In genomic region chr22:42612336-42612735, GRCh38 we compare ENCODE assay signal across 10 cellular contexts. TPM values are rescaled to one million over a fixed set of nuclear protein-coding genes. Genes with fewer than 3 reads are reported as not detected.
A peak's percentile ranks its signal among the peaks of the same experiment; 100 is the strongest.
DNase-seq lines count a peak whose midpoint lies in the region; ATAC-seq, FAIRE-seq and TF ChIP-seq lines count a peak whose summit lies in the region.
"Had no signal": no experiment of that assay in that cellular context is flagged by ENCODE, and none has a peak within 500 bp of the region (broad histone marks: within the 10 kb centered on the region; RNA-seq: fewer than 3 reads in every experiment).

No MANE protein-coding gene starts in this region.

- H4K20me1 ChIP-seq in MM.1S (ENCODE audit: insufficient read depth, low read length) = peaks cover 18% of the 10 kb centered on the region
- peaks cover 11 to 19% of the 10 kb centered on the region in 2 experiments for H4K20me1 ChIP-seq in H1 (replicated peaks in 1 of 2; ENCODE audit: control insufficient read depth in 1 of 2, insufficient read depth in 2 of 2, low read length in 2 of 2)

- peaks cover 65% of the 10 kb centered on the region for H3K4me1 ChIP-seq in CD4-positive, alpha-beta memory T cell (ENCODE audit: insufficient read depth, low read length)
- H3K4me1 ChIP-seq in MM.1S (ENCODE audit: low read length) (peaks cover 8% of the 10 kb centered on the region), H1 (replicated peaks in 1 of 4; ENCODE audit: control insufficient read depth in 3 of 4, insufficient read depth in 4 of 4, low read length in 3 of 4) (peaks cover 8 to 9% (median 8%) of the 10 kb centered on the region in 4 experiments)

- H3K4ac ChIP-seq in H1 (replicated peaks; ENCODE audit: insufficient read length, low read depth, low read length) = no peak overlapping the region

- peaks cover 17% of the 10 kb centered on the region for H3K79me1 ChIP-seq in H1 (ENCODE audit: low read depth, low read length)

- no peaks in the 10 kb centered on the region for H3K9me2 ChIP-seq in MM.1S (replicated peaks; ENCODE audit: insufficient read depth, low read length)

- H2AFZ ChIP-seq in MM.1S (ENCODE audit: low read length) = no peak overlapping the region
- no peak overlapping the region for H2AFZ ChIP-seq in H1 (ENCODE audit: low read length)

- CTCF ChIA-PET in CD4-positive, alpha-beta memory T cell (lab: Charles Lee; ENCODE audit: partially characterized antibody) = interaction anchor here (1.2 kb wide), 1 partner anchor 31 kb away, joined by 3 read pairs; no protein-coding TSS in a partner anchor
- CTCF ChIA-PET in H1 (lab: Charles Lee; ENCODE audit: partially characterized antibody) = interaction anchor here (1.2 to 1.9 kb wide), 2 partner anchors 27 to 50 kb away, joined by 3 to 5 read pairs; no protein-coding TSS in a partner anchor

- H3K27me3 Mint-ChIP-seq in CD4-positive, alpha-beta memory T cell = no peaks in the 10 kb centered on the region
- no peaks in the 10 kb centered on the region for H3K27me3 Mint-ChIP-seq in progenitor cell of endocrine pancreas

- H3F3A ChIP-seq in MM.1S (ENCODE audit: insufficient read depth, low read length) = peaks cover 16% of the 10 kb centered on the region

- no peak for FAIRE-seq in H1 (lab: Jason Lieb, UNC)

- H2BK12ac ChIP-seq in H1 (ENCODE audit: low read depth, low read length) = no peak overlapping the region

- no peak overlapping the region for H4K5ac ChIP-seq in H1 (ENCODE audit: insufficient read length, low read depth, low read length)

- no peaks in the 10 kb centered on the region for H3K9me3 ChIP-seq in CD4-positive, alpha-beta memory T cell (ENCODE audit: control insufficient read depth in 1 of 2, low read length in 2 of 2)
- H3K9me3 ChIP-seq in MM.1S (replicated peaks; ENCODE audit: insufficient read depth, low read length) (no peaks in the 10 kb centered on the region), H1 (ENCODE audit: insufficient read depth in 2 of 2, low read depth in 1 of 2, low read length in 1 of 2) (peaks cover 0 to under 1% of the 10 kb centered on the region in 2 experiments; a peak in 1 of 4 replicates)

- no peak overlapping the region for H3K23ac ChIP-seq in H1 (ENCODE audit: insufficient read length)

- DNase-seq in CD4-positive, alpha-beta memory T cell = no peak
- DNase-seq in MM.1S (no peak), H1 (ENCODE audit: low read depth in 1 of 2, low spot score in 2 of 2) (no peak), progenitor cell of endocrine pancreas (ENCODE audit: low spot score, unreplicated experiment) (no peak), NCI-H2081 (lab: John Stamatoyannopoulos, UW) (no peak)
- no peak for DNase-seq in activated effector memory CD4-positive, alpha-beta T cell treated with anti-CD3 and anti-CD28 coated beads, Interleukin-2, amount 50 U/mL, for 16 hours
- DNase-seq: DMS79 treated with DMSO at 0.1 percent for 48 hours had no signal

- no peak overlapping the region for H3K18ac ChIP-seq in H1 (ENCODE audit: extremely low read depth, low read length)

- H3K36me3 Mint-ChIP-seq in CD4-positive, alpha-beta memory T cell = peaks cover 8 to 46% of the 10 kb centered on the region in 2 donors
- H3K36me3 Mint-ChIP-seq in progenitor cell of endocrine pancreas (ENCODE audit: insufficient read depth) = peaks cover 18% of the 10 kb centered on the region

- H4K91ac ChIP-seq in H1 (replicated peaks; ENCODE audit: insufficient read length, low read length) = no peak overlapping the region

- H3K14ac ChIP-seq in H1 (ENCODE audit: insufficient read length) = no peak overlapping the region

- TF ChIP-seq CTCF in MM.1S (IDR thresholded peaks at IDR 0.05; ENCODE audit: low read length) (no peak), H1 (IDR thresholded peaks at IDR 0.05; ENCODE audit: control extremely low read depth in 1 of 3, insufficient read depth in 1 of 3, low read depth in 1 of 3, low read length in 3 of 3) (no peak), progenitor cell of endocrine pancreas (IDR thresholded peaks at IDR 0.05; ENCODE audit: unreplicated experiment) (no peak)

- no peak overlapping the region for H2BK15ac ChIP-seq in H1 (ENCODE audit: low read length)

- intact Hi-C loops in CD4-positive, alpha-beta memory T cell (cut with micrococcal nuclease) = loop anchor here (10.0 kb wide), 3 partner anchors 402 to 538 kb away; partner anchors contain the start of genes NAGA, PACSIN2, PHETA2 and SMDT1

- no peak overlapping the region for H2BK120ac ChIP-seq in H1 (replicated peaks; ENCODE audit: low read depth, low read length)

- peaks cover 6% of the 10 kb centered on the region; the same call in 1 of the 2 replicates for H3K23me2 ChIP-seq in H1 (ENCODE audit: low read depth, low read length)

- POLR2A ChIA-PET in CD4-positive, alpha-beta memory T cell (lab: Charles Lee; ENCODE audit: partially characterized antibody) = no interaction called here
- POLR2A ChIA-PET in H1 (lab: Charles Lee; ENCODE audit: partially characterized antibody) = interaction anchor here (1.8 to 13.9 kb wide), 3 partner anchors 13 to 44 kb away, joined by 9 to 399 read pairs (median 85); no protein-coding TSS in a partner anchor

- TF ChIP-seq POLR2A in H1 (IDR thresholded peaks at IDR 0.05; ENCODE audit: control extremely low read depth in 1 of 2, low read depth in 2 of 2, low read length in 2 of 2) = no peak

- H4K8ac ChIP-seq in H1 (ENCODE audit: extremely low read depth, insufficient read depth, low read length) = no peak overlapping the region

- H3K79me2 ChIP-seq in MM.1S (ENCODE audit: low read length) = peaks cover 70% of the 10 kb centered on the region
- peaks cover 41 to 64% of the 10 kb centered on the region in 2 experiments for H3K79me2 ChIP-seq in H1 (ENCODE audit: control insufficient read depth in 1 of 2, insufficient read depth in 2 of 2, low read length in 2 of 2)

- peaks cover 9% of the 10 kb centered on the region for H3K36me3 ChIP-seq in CD4-positive, alpha-beta memory T cell (ENCODE audit: insufficient read depth, low read length)
- H3K36me3 ChIP-seq in MM.1S (replicated peaks; ENCODE audit: insufficient read depth, low read length) (no peaks in the 10 kb centered on the region; the same call in 1 of the 2 replicates), H1 (ENCODE audit: control insufficient read depth in 2 of 4, insufficient read depth in 4 of 4, low read length in 3 of 4) (peaks cover 0 to 7% (median 2%) of the 10 kb centered on the region in 4 experiments; a peak in 4 of 8 replicates)

- H3K4me2 ChIP-seq in MM.1S (ENCODE audit: low read depth, low read length) = 0 out of 2 replicates have a peak overlapping the region, but pooled peaks have one; percentile 80
- H3K4me2 ChIP-seq in H1 (ENCODE audit: insufficient read depth in 1 of 2, low read depth in 2 of 2, low read length in 2 of 2) = peak overlapping the region; percentile 34 to 91; a peak in 2 of 4 replicates

- no peak for TF ChIP-seq RAD21 in H1 (IDR thresholded peaks at IDR 0.05 in 1 of 2, conservative IDR thresholded peaks at IDR 0.05 in 1 of 2; ENCODE audit: low read depth in 2 of 2, low read length in 2 of 2)

- no peaks in the 10 kb centered on the region for H3K27me3 ChIP-seq in CD4-positive, alpha-beta memory T cell (ENCODE audit: insufficient read depth, low read length)
- H3K27me3 ChIP-seq in MM.1S (replicated peaks; ENCODE audit: insufficient read depth, low read length) (no peaks in the 10 kb centered on the region), H1 (replicated peaks in 1 of 4; ENCODE audit: control insufficient read depth in 3 of 4, extremely low read depth in 1 of 4, insufficient read depth in 3 of 4, low read length in 3 of 4) (no peaks in the 10 kb centered on the region)

- H2AK5ac ChIP-seq in H1 (ENCODE audit: low read depth, low read length) = no peak overlapping the region

- ATAC-seq in GM18520 (IDR thresholded peaks at IDR 0.05; ENCODE audit: unreplicated experiment) = no peak
- ATAC-seq in HG02981 (IDR thresholded peaks at IDR 0.05; ENCODE audit: unreplicated experiment) = no peak

- H3K4me3 Mint-ChIP-seq in CD4-positive, alpha-beta memory T cell = peak overlapping the region in 7 of 8 donors; percentile 17 to 86 (median 55)
- peak overlapping the region; percentile 44 for H3K4me3 Mint-ChIP-seq in progenitor cell of endocrine pancreas (ENCODE audit: low read depth)

- H3K27ac Mint-ChIP-seq in CD4-positive, alpha-beta memory T cell = peak overlapping the region in 4 of 7 donors; percentile 57 to 100 (median 78)
- H3K27ac Mint-ChIP-seq in progenitor cell of endocrine pancreas = no peak overlapping the region

- no peak overlapping the region for H3K9ac ChIP-seq in MM.1S (ENCODE audit: low read length)
- H3K9ac ChIP-seq in H1 (replicated peaks in 1 of 4; ENCODE audit: extremely low read depth in 1 of 4, low read depth in 3 of 4, low read length in 3 of 4) = no peak overlapping the region

- H3K9me3 Mint-ChIP-seq in CD4-positive, alpha-beta memory T cell = peaks cover 0 to 5% (median 0%) of the 10 kb centered on the region in 8 donors
- no peaks in the 10 kb centered on the region for H3K9me3 Mint-ChIP-seq in progenitor cell of endocrine pancreas (ENCODE audit: low read depth)

- TF ChIP-seq EP300 in H1 (IDR thresholded peaks at IDR 0.05; ENCODE audit: borderline replicate concordance in 1 of 2, low read depth in 2 of 2, low read length in 2 of 2) = no peak

- H3K4me3 ChIP-seq in CD4-positive, alpha-beta memory T cell (ENCODE audit: low read length in 2 of 2) = no peak overlapping the region
- H3K4me3 ChIP-seq in MM.1S (ENCODE audit: low read length) (no peak overlapping the region), H1 (ENCODE audit: extremely low read depth in 1 of 4, insufficient read depth in 2 of 4, low read depth in 3 of 4, low read length in 4 of 4) (no peak overlapping the region)

- H2BK20ac ChIP-seq in H1 (ENCODE audit: low read length) = no peak overlapping the region

- H3K56ac ChIP-seq in H1 (replicated peaks; ENCODE audit: insufficient read length, low read depth, low read length) = no peak overlapping the region

- no peak overlapping the region for H2BK5ac ChIP-seq in H1 (ENCODE audit: low read depth, low read length)

- peaks cover 39 to 74% (median 55%) of the 10 kb centered on the region in 4 donors for H3K4me1 Mint-ChIP-seq in CD4-positive, alpha-beta memory T cell
- peaks cover 26% of the 10 kb centered on the region for H3K4me1 Mint-ChIP-seq in progenitor cell of endocrine pancreas (ENCODE audit: low read depth)

- H3K27ac ChIP-seq in CD4-positive, alpha-beta memory T cell (ENCODE audit: low read depth, low read length) = no peak overlapping the region
- no peak overlapping the region for H3K27ac ChIP-seq in MM.1S (ENCODE audit: low read length)
- no peak overlapping the region for H3K27ac ChIP-seq in H1 (ENCODE audit: low read depth, low read length)

- WGBS in H1 (ENCODE audit: extremely low coverage in 1 of 2, insufficient coverage in 1 of 2, insufficient read length in 1 of 2, insufficient replicate concordance in 2 of 2, low coverage in 1 of 2, low lambda C conversion rate in 2 of 2, missing lambda C conversion rate in 1 of 2), 2 experiments = 93% methylated on average over 11 of the region's 11 CpGs; no CpG with 5 or more reads in 1 of the 2 experiments

RNA-seq across cellular contexts. Expression of gene POLDIP3, which starts 2.3 kb away (rescaled TPM):
- 10 to 100 TPM; 80.6 to 82.3 TPM for total RNA-seq in CD4-positive, alpha-beta memory T cell
- polyA plus RNA-seq in CD4-positive, alpha-beta memory T cell = 10 to 100 TPM; 66.1 to 74.9 TPM
- 77.3 and 84.6 TPM in 2 replicates for total RNA-seq in H1 (2021; fragmentation: NEBNext Ultra II Directional; extraction: Animal tissue kit (Norgen Biotek cat#: 25700))
- polyA plus RNA-seq in H1 (2011; rRNA removed) = 43.5 and 44.7 TPM in 2 replicates
- polyA plus RNA-seq in H1 (2011; cell fraction: cytosol; rRNA removed) = 52.1 TPM
- polyA plus RNA-seq in H1 (2011; cell fraction: nucleus; rRNA removed) = 77.2 TPM
- polyA plus RNA-seq in H1 (2012, experiment 1 of 2) = 69.9 to 94.7 TPM (median 73.5 TPM) in 4 replicates
- 78.6 TPM for polyA plus RNA-seq in H1 (2012, experiment 2 of 2)
- polyA plus RNA-seq in H1 (2013, experiment 1 of 2) = 38.1 TPM
- polyA plus RNA-seq in H1 (2013, experiment 2 of 2) = 36.7 TPM
- 67.2 and 70.1 TPM in 2 replicates for polyA minus RNA-seq in H1 (2011; rRNA and poly(A)+ RNA removed)
- polyA minus RNA-seq in H1 (2011; cell fraction: cytosol; rRNA and poly(A)+ RNA removed) = 40.0 TPM
- polyA minus RNA-seq in H1 (2011; cell fraction: nucleus; rRNA and poly(A)+ RNA removed) = 36.9 TPM
- total RNA-seq in progenitor cell of endocrine pancreas = 77.5 and 82.4 TPM in 2 replicates

RNA-seq across cellular contexts. Expression of gene ATP5MGL, which starts 28.1 kb away (rescaled TPM):
- 1 to 10 TPM; 1.9 to 2.1 TPM for total RNA-seq in CD4-positive, alpha-beta memory T cell
- polyA plus RNA-seq in CD4-positive, alpha-beta memory T cell = under 1 TPM in 1 of 2 donors, not detected in 1; 0.78 TPM
- total RNA-seq in H1 (2021; fragmentation: NEBNext Ultra II Directional; extraction: Animal tissue kit (Norgen Biotek cat#: 25700)) = 0.52 and 0.84 TPM in 2 replicates
- 0.12 TPM in 1 of 2 replicates, not detected in the other for polyA plus RNA-seq in H1 (2011; rRNA removed)
- not detected for polyA plus RNA-seq in H1 (2011; cell fraction: cytosol; rRNA removed)
- not detected for polyA plus RNA-seq in H1 (2011; cell fraction: nucleus; rRNA removed)
- not detected in 4 replicates for polyA plus RNA-seq in H1 (2012, experiment 1 of 2)
- polyA plus RNA-seq in H1 (2012, experiment 2 of 2) = not detected
- not detected for polyA plus RNA-seq in H1 (2013, experiment 1 of 2)
- polyA plus RNA-seq in H1 (2013, experiment 2 of 2) = 0.15 TPM
- 0.49 and 0.50 TPM in 2 replicates for polyA minus RNA-seq in H1 (2011; rRNA and poly(A)+ RNA removed)
- 1.5 TPM for polyA minus RNA-seq in H1 (2011; cell fraction: cytosol; rRNA and poly(A)+ RNA removed)
- polyA minus RNA-seq in H1 (2011; cell fraction: nucleus; rRNA and poly(A)+ RNA removed) = 1.8 TPM
- total RNA-seq in progenitor cell of endocrine pancreas = 0.40 and 0.89 TPM in 2 replicates
- polyA plus RNA-seq: adipose tissue had no signal

RNA-seq across cellular contexts. Expression of gene CYB5R3, which starts 36.9 kb away (rescaled TPM):
- 10 to 100 TPM; 42.7 to 43.2 TPM for total RNA-seq in CD4-positive, alpha-beta memory T cell
- 10 to 100 TPM; 46.4 to 91.1 TPM for polyA plus RNA-seq in CD4-positive, alpha-beta memory T cell
- 75.3 and 82.5 TPM in 2 replicates for total RNA-seq in H1 (2021; fragmentation: NEBNext Ultra II Directional; extraction: Animal tissue kit (Norgen Biotek cat#: 25700))
- polyA plus RNA-seq in H1 (2011; rRNA removed) = 113 and 160 TPM in 2 replicates
- polyA plus RNA-seq in H1 (2011; cell fraction: cytosol; rRNA removed) = 64.2 TPM
- 72.4 TPM for polyA plus RNA-seq in H1 (2011; cell fraction: nucleus; rRNA removed)
- polyA plus RNA-seq in H1 (2012, experiment 1 of 2) = 73.0 to 99.5 TPM (median 89.7 TPM) in 4 replicates
- polyA plus RNA-seq in H1 (2012, experiment 2 of 2) = 83.5 TPM
- polyA plus RNA-seq in H1 (2013, experiment 1 of 2) = 94.8 TPM
- polyA plus RNA-seq in H1 (2013, experiment 2 of 2) = 107 TPM
- 56.6 and 58.6 TPM in 2 replicates for polyA minus RNA-seq in H1 (2011; rRNA and poly(A)+ RNA removed)
- 50.7 TPM for polyA minus RNA-seq in H1 (2011; cell fraction: cytosol; rRNA and poly(A)+ RNA removed)
- polyA minus RNA-seq in H1 (2011; cell fraction: nucleus; rRNA and poly(A)+ RNA removed) = 29.5 TPM
- total RNA-seq in progenitor cell of endocrine pancreas = 77.3 and 85.9 TPM in 2 replicates

RNA-seq across cellular contexts. Expression of gene SERHL2, which starts 58.6 kb away (rescaled TPM):
- under 1 TPM; 0.36 to 0.81 TPM for total RNA-seq in CD4-positive, alpha-beta memory T cell
- polyA plus RNA-seq in CD4-positive, alpha-beta memory T cell = under 1 TPM in 1 of 2 donors, not detected in 1; 0.26 TPM
- total RNA-seq in H1 (2021; fragmentation: NEBNext Ultra II Directional; extraction: Animal tissue kit (Norgen Biotek cat#: 25700)) = 2.1 TPM in 1 of 2 replicates, not detected in the other
- 0.91 and 1.1 TPM in 2 replicates for polyA plus RNA-seq in H1 (2011; rRNA removed)
- polyA plus RNA-seq in H1 (2011; cell fraction: cytosol; rRNA removed) = 1.3 TPM
- polyA plus RNA-seq in H1 (2011; cell fraction: nucleus; rRNA removed) = 1.2 TPM
- 2.4 to 3.4 TPM (median 2.6 TPM) in 4 replicates for polyA plus RNA-seq in H1 (2012, experiment 1 of 2)
- 1.8 TPM for polyA plus RNA-seq in H1 (2012, experiment 2 of 2)
- polyA plus RNA-seq in H1 (2013, experiment 1 of 2) = 0.45 TPM
- polyA plus RNA-seq in H1 (2013, experiment 2 of 2) = 0.44 TPM
- 0.57 and 2.3 TPM in 2 replicates for polyA minus RNA-seq in H1 (2011; rRNA and poly(A)+ RNA removed)
- not detected for polyA minus RNA-seq in H1 (2011; cell fraction: cytosol; rRNA and poly(A)+ RNA removed)
- polyA minus RNA-seq in H1 (2011; cell fraction: nucleus; rRNA and poly(A)+ RNA removed) = 3.1 TPM
- total RNA-seq in progenitor cell of endocrine pancreas = 0.69 and 1.0 TPM in 2 replicates
